In the genomic region with DNA sequence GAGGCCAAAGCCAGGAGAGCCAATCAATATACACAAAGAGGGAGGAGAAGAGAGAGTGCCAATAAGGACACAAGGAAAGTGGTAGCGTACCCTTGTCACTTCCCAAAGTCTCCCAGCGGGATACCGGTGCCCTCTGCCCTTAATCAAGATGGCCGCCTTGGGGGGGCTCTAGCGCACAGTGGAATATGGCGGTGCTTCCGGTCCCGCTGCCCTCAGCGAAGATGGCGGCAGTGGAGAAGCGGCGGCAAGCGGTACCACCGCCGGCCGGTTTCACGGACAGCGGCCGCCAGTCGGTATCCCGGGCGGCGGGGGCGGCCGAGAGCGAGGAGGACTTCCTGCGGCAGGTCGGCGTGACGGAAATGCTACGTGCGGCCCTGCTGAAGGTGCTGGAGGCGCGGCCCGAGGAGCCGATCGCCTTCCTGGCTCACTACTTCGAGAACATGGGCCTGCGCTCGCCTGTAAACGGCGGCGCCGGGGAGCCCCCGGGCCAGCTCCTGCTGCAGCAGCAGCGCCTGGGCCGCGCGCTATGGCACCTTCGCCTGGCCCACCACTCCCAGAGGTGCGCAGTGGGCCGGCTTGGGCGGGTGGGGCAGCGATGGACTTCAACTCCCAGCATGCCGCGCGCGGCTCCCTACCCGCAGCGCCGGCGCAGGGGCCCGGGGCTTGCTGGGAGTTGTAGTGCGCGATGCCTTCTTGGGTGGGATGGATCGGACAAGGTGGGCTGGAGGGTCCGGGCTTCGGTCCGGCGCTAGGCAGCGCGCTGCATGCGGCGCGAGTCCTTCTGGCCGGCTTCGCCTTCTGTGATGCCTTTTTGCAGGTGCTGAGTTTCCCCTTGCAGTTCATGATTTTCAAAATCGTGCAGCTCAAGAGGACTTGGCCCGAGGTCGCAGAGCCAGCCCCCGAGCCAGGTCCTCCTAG, we compare ENCODE assay signal across 8 cellular contexts. TPM values are rescaled to one million over a fixed set of nuclear protein-coding genes. Genes with fewer than 3 reads are reported as not detected.
DNase-seq lines count a peak whose midpoint lies in the region; ATAC-seq and TF ChIP-seq lines count a peak whose summit lies in the region.

A gene with protein sequence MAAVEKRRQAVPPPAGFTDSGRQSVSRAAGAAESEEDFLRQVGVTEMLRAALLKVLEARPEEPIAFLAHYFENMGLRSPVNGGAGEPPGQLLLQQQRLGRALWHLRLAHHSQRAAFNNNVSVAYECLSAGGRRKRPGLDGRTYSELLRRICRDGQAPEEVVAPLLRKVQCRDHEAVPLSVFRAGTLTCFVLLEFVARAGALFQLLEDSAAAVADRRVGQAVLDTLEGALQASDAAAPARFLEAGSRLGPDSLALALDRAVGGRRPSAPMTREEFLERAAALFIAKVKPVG (plus strand): TSS at position 212 of the 918 bp plus-strand sequence. CDS start 10 bp downstream, at position 222.

- peaks cover 60% of the 10 kb centered on the region for H3K4me1 Mint-ChIP-seq in activated CD4-positive, alpha-beta T cell treated with anti-CD3 and anti-CD28 coated beads, Interleukin-2, amount 10 ng/mL, durations not matched to agents 7 days and 5 days

- no peaks in the 10 kb centered on the region for H3K9me3 Mint-ChIP-seq in activated CD4-positive, alpha-beta T cell treated with anti-CD3 and anti-CD28 coated beads, Interleukin-2, amount 10 ng/mL, durations not matched to agents 7 days and 5 days

- DNase-seq in AG08395 (ENCODE audit: low spot score) (peak; percentile 81), NCI-H446 treated with DMSO at 0.1 percent for 48 hours (lab: John Stamatoyannopoulos, UW) (peak; percentile 61), dedifferentiated amniotic fluid mesenchymal stem cell (ENCODE audit: extremely low spot score) (peak; percentile 100), left lung (peak; percentile 78 to 95)
- peak; percentile 88 for DNase-seq in activated CD4-positive, alpha-beta T cell treated with anti-CD3 and anti-CD28 coated beads, Interleukin-2, amount 10 ng/mL, durations not matched to agents 7 days and 5 days
- DNase-seq in stimulated activated CD4-positive, alpha-beta T cell treated with anti-CD3 and anti-CD28 coated beads, Interleukin-2, amount 100 ng/mL, for 4 hours (ENCODE audit: low read depth), result peak; percentile 81

- no peaks in the 10 kb centered on the region for H3K27me3 Mint-ChIP-seq in activated CD4-positive, alpha-beta T cell treated with anti-CD3 and anti-CD28 coated beads, Interleukin-2, amount 10 ng/mL, durations not matched to agents 7 days and 5 days

- H3K36me3 Mint-ChIP-seq in activated CD4-positive, alpha-beta T cell treated with anti-CD3 and anti-CD28 coated beads, Interleukin-2, amount 10 ng/mL, durations not matched to agents 7 days and 5 days (ENCODE audit: low read depth), result peaks cover 10% of the 10 kb centered on the region

- TF ChIP-seq CTCF in left lung (IDR thresholded peaks at IDR 0.05), result no peak

- CTCF ChIA-PET in activated CD4-positive, alpha-beta T cell treated with anti-CD3 and anti-CD28 coated beads, Interleukin-2, amount 10 ng/mL, durations not matched to agents 7 days and 5 days (lab: Charles Lee), result interaction anchor here (1.0 to 1.5 kb wide), 18 partner anchors 8 to 260 kb away, joined by 3 to 17 read pairs (median 4); a partner anchor contains a TSS

- H3K4me3 ChIP-seq in left lung, result peak within 1 kb of the TSS; percentile 98 to 100

- intact Hi-C loops in left lung (cut with DNase I), result no loop called here

- POLR2A ChIA-PET in activated CD4-positive, alpha-beta T cell treated with anti-CD3 and anti-CD28 coated beads, Interleukin-2, amount 10 ng/mL, durations not matched to agents 7 days and 5 days (lab: Charles Lee), result no interaction called here

- no peaks in the 10 kb centered on the region for H3K9me3 ChIP-seq in left lung

- H3K4me1 ChIP-seq in left lung, result peaks cover 9 to 46% of the 10 kb centered on the region in 2 donors

- H3K27ac Mint-ChIP-seq in activated CD4-positive, alpha-beta T cell treated with anti-CD3 and anti-CD28 coated beads, Interleukin-2, amount 10 ng/mL, durations not matched to agents 7 days and 5 days, result peak within 1 kb of the TSS; percentile 99

- ATAC-seq in GM18868 (IDR thresholded peaks at IDR 0.05; ENCODE audit: unreplicated experiment) (peak; percentile 52), HG03097 (IDR thresholded peaks at IDR 0.05; ENCODE audit: low FRiP score, unreplicated experiment) (peak; percentile 48), left lung (peak; percentile 91)

- H3K4me3 Mint-ChIP-seq in activated CD4-positive, alpha-beta T cell treated with anti-CD3 and anti-CD28 coated beads, Interleukin-2, amount 10 ng/mL, durations not matched to agents 7 days and 5 days, result peak within 1 kb of the TSS; percentile 80

- no peaks in the 10 kb centered on the region for H3K27me3 ChIP-seq in left lung

- peak within 1 kb of the TSS; percentile 88 to 98 for H3K27ac ChIP-seq in left lung

- peaks cover 0 to 8% of the 10 kb centered on the region in 2 donors for H3K36me3 ChIP-seq in left lung

RNA-seq across cellular contexts. Expression of the gene that starts here (rescaled TPM):
- 10 to 100 TPM; 21.6 to 27.1 TPM for total RNA-seq in activated CD4-positive, alpha-beta T cell treated with anti-CD3 and anti-CD28 coated beads, Interleukin-2, amount 10 ng/mL, durations not matched to agents 7 days and 5 days
- 10 to 100 TPM; 18.0 to 18.2 TPM for total RNA-seq in left lung

Comparison
In these comparisons a context has a peak if more than half of its experiments do, and no peak if none do; other contexts are left out.
1. Peak in every context shown above with its lines: DNase-seq, ATAC-seq, H3K4me3 ChIP-seq and H3K27ac ChIP-seq.